In genomic region chr2:216880509-216881184, GRCh38 we compare ENCODE assay signal across 1 cellular context.
TF ChIP-seq lines count a peak whose summit lies in the region.

No MANE protein-coding gene starts in this region.

TF ChIP-seq in K562, 482 proteins besides CTCF, POLR2A, EP300 and RAD21 (continued from another document and continues in another):
- TF ChIP-seq, protein P1, sequence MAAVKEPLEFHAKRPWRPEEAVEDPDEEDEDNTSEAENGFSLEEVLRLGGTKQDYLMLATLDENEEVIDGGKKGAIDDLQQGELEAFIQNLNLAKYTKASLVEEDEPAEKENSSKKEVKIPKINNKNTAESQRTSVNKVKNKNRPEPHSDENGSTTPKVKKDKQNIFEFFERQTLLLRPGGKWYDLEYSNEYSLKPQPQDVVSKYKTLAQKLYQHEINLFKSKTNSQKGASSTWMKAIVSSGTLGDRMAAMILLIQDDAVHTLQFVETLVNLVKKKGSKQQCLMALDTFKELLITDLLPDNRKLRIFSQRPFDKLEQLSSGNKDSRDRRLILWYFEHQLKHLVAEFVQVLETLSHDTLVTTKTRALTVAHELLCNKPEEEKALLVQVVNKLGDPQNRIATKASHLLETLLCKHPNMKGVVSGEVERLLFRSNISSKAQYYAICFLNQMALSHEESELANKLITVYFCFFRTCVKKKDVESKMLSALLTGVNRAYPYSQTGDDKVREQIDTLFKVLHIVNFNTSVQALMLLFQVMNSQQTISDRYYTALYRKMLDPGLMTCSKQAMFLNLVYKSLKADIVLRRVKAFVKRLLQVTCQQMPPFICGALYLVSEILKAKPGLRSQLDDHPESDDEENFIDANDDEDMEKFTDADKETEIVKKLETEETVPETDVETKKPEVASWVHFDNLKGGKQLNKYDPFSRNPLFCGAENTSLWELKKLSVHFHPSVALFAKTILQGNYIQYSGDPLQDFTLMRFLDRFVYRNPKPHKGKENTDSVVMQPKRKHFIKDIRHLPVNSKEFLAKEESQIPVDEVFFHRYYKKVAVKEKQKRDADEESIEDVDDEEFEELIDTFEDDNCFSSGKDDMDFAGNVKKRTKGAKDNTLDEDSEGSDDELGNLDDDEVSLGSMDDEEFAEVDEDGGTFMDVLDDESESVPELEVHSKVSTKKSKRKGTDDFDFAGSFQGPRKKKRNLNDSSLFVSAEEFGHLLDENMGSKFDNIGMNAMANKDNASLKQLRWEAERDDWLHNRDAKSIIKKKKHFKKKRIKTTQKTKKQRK (IDR thresholded peaks at IDR 0.05; ENCODE audit: borderline replicate concordance, low read depth, low read length), result no peak
- TF ChIP-seq ZNF592 (IDR thresholded peaks at IDR 0.05), result peak; percentile 73; the same call in 1 of the 2 replicates
- peak; percentile 96 for TF ChIP-seq CC2D1A (IDR thresholded peaks at IDR 0.05)
- TF ChIP-seq FUS (optimal IDR thresholded peaks at IDR 0.05; ENCODE audit: low read depth, low read length), result no peak
- TF ChIP-seq EGR1 (conservative IDR thresholded peaks at IDR 0.05), result peak; percentile 77
- peak; percentile 84 for TF ChIP-seq NCOR1 (IDR thresholded peaks at IDR 0.05)
- TF ChIP-seq ETV5 (CRISPR knock-in tag; IDR thresholded peaks at IDR 0.05; ENCODE audit: low read depth), result peak; percentile 26; the same call in 1 of the 2 replicates
- peak; percentile 58 for TF ChIP-seq MYC (IDR thresholded peaks at IDR 0.05; ENCODE audit: low read depth, low read length)
- TF ChIP-seq MYC (CRISPR knock-in tag; IDR thresholded peaks at IDR 0.05; ENCODE audit: borderline replicate concordance, low read depth), result no peak
- TF ChIP-seq, protein P2, sequence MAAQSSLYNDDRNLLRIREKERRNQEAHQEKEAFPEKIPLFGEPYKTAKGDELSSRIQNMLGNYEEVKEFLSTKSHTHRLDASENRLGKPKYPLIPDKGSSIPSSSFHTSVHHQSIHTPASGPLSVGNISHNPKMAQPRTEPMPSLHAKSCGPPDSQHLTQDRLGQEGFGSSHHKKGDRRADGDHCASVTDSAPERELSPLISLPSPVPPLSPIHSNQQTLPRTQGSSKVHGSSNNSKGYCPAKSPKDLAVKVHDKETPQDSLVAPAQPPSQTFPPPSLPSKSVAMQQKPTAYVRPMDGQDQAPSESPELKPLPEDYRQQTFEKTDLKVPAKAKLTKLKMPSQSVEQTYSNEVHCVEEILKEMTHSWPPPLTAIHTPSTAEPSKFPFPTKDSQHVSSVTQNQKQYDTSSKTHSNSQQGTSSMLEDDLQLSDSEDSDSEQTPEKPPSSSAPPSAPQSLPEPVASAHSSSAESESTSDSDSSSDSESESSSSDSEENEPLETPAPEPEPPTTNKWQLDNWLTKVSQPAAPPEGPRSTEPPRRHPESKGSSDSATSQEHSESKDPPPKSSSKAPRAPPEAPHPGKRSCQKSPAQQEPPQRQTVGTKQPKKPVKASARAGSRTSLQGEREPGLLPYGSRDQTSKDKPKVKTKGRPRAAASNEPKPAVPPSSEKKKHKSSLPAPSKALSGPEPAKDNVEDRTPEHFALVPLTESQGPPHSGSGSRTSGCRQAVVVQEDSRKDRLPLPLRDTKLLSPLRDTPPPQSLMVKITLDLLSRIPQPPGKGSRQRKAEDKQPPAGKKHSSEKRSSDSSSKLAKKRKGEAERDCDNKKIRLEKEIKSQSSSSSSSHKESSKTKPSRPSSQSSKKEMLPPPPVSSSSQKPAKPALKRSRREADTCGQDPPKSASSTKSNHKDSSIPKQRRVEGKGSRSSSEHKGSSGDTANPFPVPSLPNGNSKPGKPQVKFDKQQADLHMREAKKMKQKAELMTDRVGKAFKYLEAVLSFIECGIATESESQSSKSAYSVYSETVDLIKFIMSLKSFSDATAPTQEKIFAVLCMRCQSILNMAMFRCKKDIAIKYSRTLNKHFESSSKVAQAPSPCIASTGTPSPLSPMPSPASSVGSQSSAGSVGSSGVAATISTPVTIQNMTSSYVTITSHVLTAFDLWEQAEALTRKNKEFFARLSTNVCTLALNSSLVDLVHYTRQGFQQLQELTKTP (IDR thresholded peaks at IDR 0.05; ENCODE audit: low read depth in 1 of 2, partially characterized antibody in 2 of 2), result peak in 1 of 2 experiments; percentile 58
- TF ChIP-seq DDX20 (tag; IDR thresholded peaks at IDR 0.05; ENCODE audit: low read depth), result no peak
- TF ChIP-seq ZNF551 (CRISPR knock-in tag; IDR thresholded peaks at IDR 0.05), result no peak
- TF ChIP-seq RAD51 (IDR thresholded peaks at IDR 0.05; ENCODE audit: borderline replicate concordance, low read depth), result 0 out of 2 replicates have a peak, but pooled peaks have one; percentile 25
- TF ChIP-seq USF1 (CRISPR knock-in tag; IDR thresholded peaks at IDR 0.05), result no peak
- peak; percentile 70 for TF ChIP-seq RBFOX2 (IDR thresholded peaks at IDR 0.05; ENCODE audit: low read depth, low read length)
- TF ChIP-seq ZKSCAN8 (CRISPR knock-in tag; IDR thresholded peaks at IDR 0.05), result peak; percentile 29; the same call in 1 of the 2 replicates
- TF ChIP-seq CCNT2 (IDR thresholded peaks at IDR 0.05; ENCODE audit: borderline replicate concordance, extremely low read depth, insufficient read length, low read depth, low read length), result peak; percentile 23
- TF ChIP-seq TOE1 (IDR thresholded peaks at IDR 0.05; ENCODE audit: borderline replicate concordance), result peak; percentile 60; the same call in 1 of the 2 replicates
- TF ChIP-seq TOE1 (CRISPR knock-in tag; IDR thresholded peaks at IDR 0.05; ENCODE audit: borderline replicate concordance, low read depth), result no peak
- peak in 1 of 3 experiments; percentile 46 for TF ChIP-seq YY1 (IDR thresholded peaks at IDR 0.05; ENCODE audit: borderline replicate concordance in 1 of 3, control insufficient read depth in 1 of 3, extremely low read depth in 1 of 3, insufficient read depth in 3 of 3, insufficient read length in 1 of 3, insufficient replicate concordance in 2 of 3, low read depth in 1 of 3, low read length in 2 of 3)
- TF ChIP-seq HSF4 (CRISPR knock-in tag; IDR thresholded peaks at IDR 0.05; ENCODE audit: borderline replicate concordance), result no peak
- TF ChIP-seq POLR2H (tag; IDR thresholded peaks at IDR 0.05; ENCODE audit: low read depth), result peak; percentile 65
- TF ChIP-seq PPARD (CRISPR knock-in tag; IDR thresholded peaks at IDR 0.05), result no peak
- 0 out of 2 replicates have a peak, but pooled peaks have one; percentile 55 for TF ChIP-seq NFRKB (IDR thresholded peaks at IDR 0.05; ENCODE audit: low read depth)
- peak; percentile 74 for TF ChIP-seq ARID1B (IDR thresholded peaks at IDR 0.05)
- TF ChIP-seq, protein P3, sequence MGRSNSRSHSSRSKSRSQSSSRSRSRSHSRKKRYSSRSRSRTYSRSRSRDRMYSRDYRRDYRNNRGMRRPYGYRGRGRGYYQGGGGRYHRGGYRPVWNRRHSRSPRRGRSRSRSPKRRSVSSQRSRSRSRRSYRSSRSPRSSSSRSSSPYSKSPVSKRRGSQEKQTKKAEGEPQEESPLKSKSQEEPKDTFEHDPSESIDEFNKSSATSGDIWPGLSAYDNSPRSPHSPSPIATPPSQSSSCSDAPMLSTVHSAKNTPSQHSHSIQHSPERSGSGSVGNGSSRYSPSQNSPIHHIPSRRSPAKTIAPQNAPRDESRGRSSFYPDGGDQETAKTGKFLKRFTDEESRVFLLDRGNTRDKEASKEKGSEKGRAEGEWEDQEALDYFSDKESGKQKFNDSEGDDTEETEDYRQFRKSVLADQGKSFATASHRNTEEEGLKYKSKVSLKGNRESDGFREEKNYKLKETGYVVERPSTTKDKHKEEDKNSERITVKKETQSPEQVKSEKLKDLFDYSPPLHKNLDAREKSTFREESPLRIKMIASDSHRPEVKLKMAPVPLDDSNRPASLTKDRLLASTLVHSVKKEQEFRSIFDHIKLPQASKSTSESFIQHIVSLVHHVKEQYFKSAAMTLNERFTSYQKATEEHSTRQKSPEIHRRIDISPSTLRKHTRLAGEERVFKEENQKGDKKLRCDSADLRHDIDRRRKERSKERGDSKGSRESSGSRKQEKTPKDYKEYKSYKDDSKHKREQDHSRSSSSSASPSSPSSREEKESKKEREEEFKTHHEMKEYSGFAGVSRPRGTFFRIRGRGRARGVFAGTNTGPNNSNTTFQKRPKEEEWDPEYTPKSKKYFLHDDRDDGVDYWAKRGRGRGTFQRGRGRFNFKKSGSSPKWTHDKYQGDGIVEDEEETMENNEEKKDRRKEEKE (IDR thresholded peaks at IDR 0.05; ENCODE audit: borderline replicate concordance in 1 of 2, control insufficient read depth in 1 of 2, low read depth in 2 of 2, low read length in 1 of 2), result no peak
- TF ChIP-seq SFPQ (IDR thresholded peaks at IDR 0.05; ENCODE audit: low read depth, low read length), result no peak
- TF ChIP-seq POLR2G (IDR thresholded peaks at IDR 0.05; ENCODE audit: low read depth, low read length), result peak; percentile 62
- TF ChIP-seq SRF (CRISPR knock-in tag; IDR thresholded peaks at IDR 0.05), result no peak
- TF ChIP-seq, protein P4, sequence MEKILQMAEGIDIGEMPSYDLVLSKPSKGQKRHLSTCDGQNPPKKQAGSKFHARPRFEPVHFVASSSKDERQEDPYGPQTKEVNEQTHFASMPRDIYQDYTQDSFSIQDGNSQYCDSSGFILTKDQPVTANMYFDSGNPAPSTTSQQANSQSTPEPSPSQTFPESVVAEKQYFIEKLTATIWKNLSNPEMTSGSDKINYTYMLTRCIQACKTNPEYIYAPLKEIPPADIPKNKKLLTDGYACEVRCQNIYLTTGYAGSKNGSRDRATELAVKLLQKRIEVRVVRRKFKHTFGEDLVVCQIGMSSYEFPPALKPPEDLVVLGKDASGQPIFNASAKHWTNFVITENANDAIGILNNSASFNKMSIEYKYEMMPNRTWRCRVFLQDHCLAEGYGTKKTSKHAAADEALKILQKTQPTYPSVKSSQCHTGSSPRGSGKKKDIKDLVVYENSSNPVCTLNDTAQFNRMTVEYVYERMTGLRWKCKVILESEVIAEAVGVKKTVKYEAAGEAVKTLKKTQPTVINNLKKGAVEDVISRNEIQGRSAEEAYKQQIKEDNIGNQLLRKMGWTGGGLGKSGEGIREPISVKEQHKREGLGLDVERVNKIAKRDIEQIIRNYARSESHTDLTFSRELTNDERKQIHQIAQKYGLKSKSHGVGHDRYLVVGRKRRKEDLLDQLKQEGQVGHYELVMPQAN (IDR thresholded peaks at IDR 0.05; ENCODE audit: borderline replicate concordance), result no peak
- TF ChIP-seq BHLHE40 (IDR thresholded peaks at IDR 0.05; ENCODE audit: low read length), result 0 out of 2 replicates have a peak, but pooled peaks have one; percentile 22
